ENCODE assay signal across 23 cellular contexts in the genomic region with DNA sequence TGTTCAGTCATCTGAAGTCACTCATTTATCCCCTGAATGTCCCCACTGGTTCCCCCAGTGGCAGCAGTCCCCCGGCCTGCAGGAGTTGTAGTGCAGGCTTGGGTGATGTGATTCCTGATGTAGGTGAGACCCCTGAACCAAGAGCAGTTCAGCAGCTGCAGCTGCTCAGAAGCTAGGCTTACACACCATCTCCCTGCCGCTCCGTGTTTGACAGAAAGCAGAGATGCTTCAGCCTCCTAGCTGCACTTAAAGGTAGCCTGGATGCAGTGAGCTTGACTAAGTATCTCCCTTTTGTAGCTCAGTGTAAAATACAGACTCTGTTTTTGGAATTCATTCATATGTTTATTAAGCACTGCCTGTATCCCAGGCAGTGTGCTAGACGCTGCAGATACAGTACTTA. TPM values are rescaled to one million over a fixed set of nuclear protein-coding genes. Genes with fewer than 3 reads are reported as not detected.
DNase-seq lines count a peak whose midpoint lies in the region; ATAC-seq and TF ChIP-seq lines count a peak whose summit lies in the region.
"Had no signal": no experiment of that assay in that cellular context is flagged by ENCODE, and none has a peak within 500 bp of the region (broad histone marks: within the 10 kb centered on the region; RNA-seq: fewer than 3 reads in every experiment).

No MANE protein-coding gene starts in this region.

- no peaks in the 10 kb centered on the region for H3K27me3 Mint-ChIP-seq in mesothelial cell of epicardium (ENCODE audit: low read depth)

- TF ChIP-seq CTCF in mesothelial cell of epicardium (IDR thresholded peaks at IDR 0.05; ENCODE audit: unreplicated experiment): no peak

- H3K9me3 Mint-ChIP-seq in mesothelial cell of epicardium: peaks cover 8% of the 10 kb centered on the region

- peak; percentile 79 for DNase-seq in SK-N-DZ (ENCODE audit: low spot score)
- no peak for DNase-seq in mesothelial cell of epicardium (ENCODE audit: low spot score in 2 of 2, unreplicated experiment in 2 of 2)
- DNase-seq in sciatic nerve (ENCODE audit: low spot score): peak; percentile 15
- no peak for DNase-seq in NCI-H128 (lab: John Stamatoyannopoulos, UW; ENCODE audit: unreplicated experiment)
- DNase-seq in left cardiac atrium: no peak
- DNase-seq: CD8-positive, alpha-beta memory T cell; DMS 273 treated with DMSO at 0.1 percent for 48 hours; DMS79 treated with DMSO at 0.1 percent for 48 hours; H7; KBM-7; NCI-H1105 treated with DMSO at 0.1 percent for 48 hours; NCI-H2029 treated with DMSO at 0.1 percent for 48 hours; NCI-H446 treated with DMSO at 0.1 percent for 48 hours; NCI-H526 treated with DMSO at 0.1 percent for 48 hours; RPMI8226; SHP77 had no signal

- peak overlapping the region; percentile 43 for H3K27ac ChIP-seq in cingulate gyrus (ENCODE audit: low read depth, low read length)
- H3K27ac ChIP-seq: C4-2B, SK-N-MC had no signal

- intact Hi-C loops in sciatic nerve (cut with DNase I) (no loop called here), left cardiac atrium (cut with DNase I) (no loop called here)

- H3K4me1 Mint-ChIP-seq in mesothelial cell of epicardium: peaks cover 38% of the 10 kb centered on the region

- peak overlapping the region; percentile 81 for H3K27ac Mint-ChIP-seq in mesothelial cell of epicardium

- H3K4me3 Mint-ChIP-seq in mesothelial cell of epicardium: no peak overlapping the region
- H3K4me3 Mint-ChIP-seq: CD8-positive, alpha-beta memory T cell had no signal

- peaks cover 17% of the 10 kb centered on the region for H3K36me3 Mint-ChIP-seq in mesothelial cell of epicardium

- no peak for ATAC-seq in sciatic nerve
- no peak for ATAC-seq in GM18519 (IDR thresholded peaks at IDR 0.05; ENCODE audit: low FRiP score, unreplicated experiment)
- no peak for ATAC-seq in left cardiac atrium

RNA-seq across cellular contexts. Expression of a gene that starts 47.3 kb away (rescaled TPM):
- not detected in 2 replicates for polyA plus RNA-seq in SK-N-DZ (2014; cell fraction: cytosol; rRNA removed)
- polyA plus RNA-seq in SK-N-DZ (2014; cell fraction: nucleus; rRNA removed): not detected in 2 replicates
- total RNA-seq in mesothelial cell of epicardium (0.44 to 0.45 TPM in 2 of 3 replicates, not detected in the other), sciatic nerve (not detected), left cardiac atrium (not detected)
- total RNA-seq: A673; CD8-positive, alpha-beta memory T cell; H7; LHCN-M2; MCF 10A had no signal
- polyA plus RNA-seq: CD8-positive, alpha-beta memory T cell had no signal

RNA-seq across cellular contexts. Expression of a gene that starts 58.5 kb away (rescaled TPM):
- 18.3 and 20.8 TPM in 2 replicates for polyA plus RNA-seq in SK-N-DZ (2014; cell fraction: cytosol; rRNA removed)
- polyA plus RNA-seq in SK-N-DZ (2014; cell fraction: nucleus; rRNA removed): 5.4 and 7.3 TPM in 2 replicates
- 24.4 to 30.9 TPM (median 28.5 TPM) in 3 replicates for total RNA-seq in mesothelial cell of epicardium
- total RNA-seq in sciatic nerve: 21.5 TPM
- total RNA-seq in left cardiac atrium: 10 to 100 TPM; 39.1 to 49.8 TPM
- polyA plus RNA-seq: CD8-positive, alpha-beta memory T cell had no signal

Comparison
In these comparisons a context has a peak if more than half of its experiments do, and no peak if none do; other contexts are left out.
1. DNase-seq: peak in SK-N-DZ (single experiment) and sciatic nerve (single experiment); none in mesothelial cell of epicardium (0 of 2), NCI-H128 (single experiment) and left cardiac atrium (single experiment).